In the genomic region with DNA sequence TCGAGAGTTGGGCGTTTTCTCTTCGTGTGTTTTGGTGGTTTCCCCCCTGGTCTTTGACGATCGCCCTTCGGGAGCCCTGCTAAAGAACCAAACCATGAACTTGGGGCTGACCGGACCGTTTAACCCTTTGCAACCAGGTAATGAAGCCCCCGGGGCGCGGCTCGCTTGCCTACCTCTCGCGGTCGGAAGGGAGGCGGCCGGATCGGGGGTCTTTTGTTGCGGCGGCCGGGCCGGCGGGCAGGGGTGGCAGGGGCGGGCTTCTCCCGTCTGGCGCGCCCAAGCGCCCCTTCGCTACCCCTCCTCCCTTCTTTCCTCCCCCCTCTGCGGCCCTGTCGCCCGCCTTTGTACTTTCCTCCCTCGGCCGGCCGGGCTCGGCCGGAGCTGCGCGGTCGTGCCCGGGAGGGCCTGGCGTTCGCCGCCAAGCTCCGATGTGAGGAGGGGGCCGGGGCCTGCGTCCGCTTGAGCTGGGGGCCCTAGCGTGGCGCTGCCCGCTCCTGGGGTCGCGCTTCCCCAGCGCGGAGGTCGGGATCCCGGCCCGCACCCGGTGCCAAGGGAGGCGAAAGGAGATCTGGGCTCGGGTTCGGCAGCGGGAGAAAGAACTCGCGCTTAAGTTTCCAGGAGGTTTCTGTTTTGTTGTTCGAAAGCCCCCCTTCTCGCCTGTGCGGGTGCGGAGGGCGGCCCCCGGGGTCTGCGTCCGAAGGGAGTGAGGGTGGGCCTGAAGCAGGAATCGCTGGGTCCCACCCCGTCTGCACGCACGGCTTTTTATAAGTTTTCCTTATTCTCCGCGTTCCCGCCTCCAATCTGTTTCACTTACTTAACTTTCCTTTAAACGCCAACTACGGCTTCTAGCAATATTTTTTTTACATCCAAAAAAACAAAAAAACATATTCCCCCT, we compare ENCODE assay signal across 8 cellular contexts.
A peak's percentile ranks its signal among the peaks of the same experiment; 100 is the strongest.
DNase-seq lines count a peak whose midpoint lies in the region; ATAC-seq, FAIRE-seq and TF ChIP-seq lines count a peak whose summit lies in the region.

No MANE protein-coding gene starts in this region.

- H3K4me1 ChIP-seq in gastroesophageal sphincter (peaks cover 0 to 44% (median 4%) of the 10 kb centered on the region in 3 donors), rectal smooth muscle tissue (ENCODE audit: control insufficient read depth, insufficient read depth, low read length) (no peaks in the 10 kb centered on the region)

- 0% methylated on average over 2 to 7 of the region's 82 CpGs for WGBS in gastroesophageal sphincter (ENCODE audit: low coverage in 1 of 2), 2 donors

- H3K4me1 Mint-ChIP-seq in CD14-positive monocyte = peaks cover 14% of the 10 kb centered on the region
- peaks cover 22% of the 10 kb centered on the region for H3K4me1 Mint-ChIP-seq in activated CD4-positive, alpha-beta memory T cell treated with anti-CD3 and anti-CD28 coated beads, Interleukin-2, amount 10 ng/mL, durations not matched to agents 7 days and 5 days

- H3K4me3 ChIP-seq in gastroesophageal sphincter = peak overlapping the region; percentile 63 to 90
- peak overlapping the region; percentile 67 for H3K4me3 ChIP-seq in rectal smooth muscle tissue (ENCODE audit: low read length)

- no peak for FAIRE-seq in HTR-8/SVneo (lab: Jason Lieb, UNC)

- peak overlapping the region; percentile 84 to 97 for H3K4me3 Mint-ChIP-seq in CD14-positive monocyte
- H3K4me3 Mint-ChIP-seq in activated CD4-positive, alpha-beta memory T cell treated with anti-CD3 and anti-CD28 coated beads, Interleukin-2, amount 10 ng/mL, durations not matched to agents 7 days and 5 days = peak overlapping the region; percentile 78

- H3K9me3 ChIP-seq in gastroesophageal sphincter = no peaks in the 10 kb centered on the region

- H3K27me3 ChIP-seq in gastroesophageal sphincter = no peaks in the 10 kb centered on the region
- no peaks in the 10 kb centered on the region for H3K27me3 ChIP-seq in rectal smooth muscle tissue (ENCODE audit: control insufficient read depth, insufficient read depth, low read length)

- ATAC-seq in GM21825 (IDR thresholded peaks at IDR 0.05; ENCODE audit: unreplicated experiment) = peak; percentile 5
- no peak for ATAC-seq in gastroesophageal sphincter

- no peak overlapping the region for H3K27ac Mint-ChIP-seq in CD14-positive monocyte
- peak overlapping the region; percentile 49 for H3K27ac Mint-ChIP-seq in activated CD4-positive, alpha-beta memory T cell treated with anti-CD3 and anti-CD28 coated beads, Interleukin-2, amount 10 ng/mL, durations not matched to agents 7 days and 5 days

- H3K27me3 Mint-ChIP-seq in CD14-positive monocyte (ENCODE audit: low read depth in 3 of 3) = peaks cover 44 to 56% (median 47%) of the 10 kb centered on the region in 3 donors
- H3K27me3 Mint-ChIP-seq in activated CD4-positive, alpha-beta memory T cell treated with anti-CD3 and anti-CD28 coated beads, Interleukin-2, amount 10 ng/mL, durations not matched to agents 7 days and 5 days = peaks cover 33% of the 10 kb centered on the region

- no peak for TF ChIP-seq EP300 in gastroesophageal sphincter (IDR thresholded peaks at IDR 0.05)

- no peaks in the 10 kb centered on the region for H3K36me3 ChIP-seq in gastroesophageal sphincter
- H3K36me3 ChIP-seq in rectal smooth muscle tissue (ENCODE audit: control insufficient read depth, insufficient read depth, low read length) = no peaks in the 10 kb centered on the region

- H3K27ac ChIP-seq in gastroesophageal sphincter (peak overlapping the region; percentile 7 to 90 (median 84)), rectal smooth muscle tissue (ENCODE audit: low read depth, low read length) (no peak overlapping the region)

- POLR2A ChIA-PET in activated CD4-positive, alpha-beta memory T cell treated with anti-CD3 and anti-CD28 coated beads, Interleukin-2, amount 10 ng/mL, durations not matched to agents 7 days and 5 days (lab: Charles Lee) = interaction anchor here (0.6 to 3.3 kb wide), 6 partner anchors 12 to 85 kb away, joined by 3 to 26 read pairs (median 7); no protein-coding TSS in a partner anchor

- CTCF ChIA-PET in activated CD4-positive, alpha-beta memory T cell treated with anti-CD3 and anti-CD28 coated beads, Interleukin-2, amount 10 ng/mL, durations not matched to agents 7 days and 5 days (lab: Charles Lee) = interaction anchor here (1.4 kb wide), 1 partner anchor 23 kb away, joined by 3 read pairs; no protein-coding TSS in a partner anchor

- H3K9me3 Mint-ChIP-seq in CD14-positive monocyte = peaks cover 0 to 13% (median 4%) of the 10 kb centered on the region in 7 donors
- no peaks in the 10 kb centered on the region for H3K9me3 Mint-ChIP-seq in activated CD4-positive, alpha-beta memory T cell treated with anti-CD3 and anti-CD28 coated beads, Interleukin-2, amount 10 ng/mL, durations not matched to agents 7 days and 5 days

- H3K9ac ChIP-seq in rectal smooth muscle tissue (ENCODE audit: low read length) = peak overlapping the region; percentile 52

- DNase-seq in CD14-positive monocyte (ENCODE audit: low spot score) (no peak), HTR-8/SVneo (ENCODE audit: insufficient read length, low spot score) (no peak), H4 (ENCODE audit: low spot score) (no peak), SIG-M5 treated with dmso at 0.1 percent for 504 hours (lab: John Stamatoyannopoulos, UW; ENCODE audit: unreplicated experiment) (no peak)
- no peak for DNase-seq in activated CD4-positive, alpha-beta memory T cell treated with anti-CD3 and anti-CD28 coated beads, Interleukin-2, amount 10 ng/mL, durations not matched to agents 7 days and 5 days

- TF ChIP-seq CTCF in CD14-positive monocyte (IDR thresholded peaks at IDR 0.05) = no peak
- no peak for TF ChIP-seq CTCF in gastroesophageal sphincter (IDR thresholded peaks at IDR 0.05)

- TF ChIP-seq POLR2A in gastroesophageal sphincter (IDR thresholded peaks at IDR 0.05) = no peak

- H3K36me3 Mint-ChIP-seq in CD14-positive monocyte = peaks cover 0 to 4% of the 10 kb centered on the region in 2 donors
- no peaks in the 10 kb centered on the region for H3K36me3 Mint-ChIP-seq in activated CD4-positive, alpha-beta memory T cell treated with anti-CD3 and anti-CD28 coated beads, Interleukin-2, amount 10 ng/mL, durations not matched to agents 7 days and 5 days (ENCODE audit: low read depth)

- intact Hi-C loops in CD14-positive monocyte (cut with micrococcal nuclease) = no loop called here
